Comparison of ENCODE assay signal across 17 cellular contexts in genomic region chr15:48987142-48987541, GRCh38. TPM values are rescaled to one million over a fixed set of nuclear protein-coding genes. Genes with fewer than 3 reads are reported as not detected.
DNase-seq lines count a peak whose midpoint lies in the region; ATAC-seq and TF ChIP-seq lines count a peak whose summit lies in the region.
"Had no signal": no experiment of that assay in that cellular context is flagged by ENCODE, and none has a peak within 500 bp of the region (broad histone marks: within the 10 kb centered on the region; RNA-seq: fewer than 3 reads in every experiment).

No MANE protein-coding gene starts in this region.

- ATAC-seq in right lobe of liver (peak; percentile 71 to 85 (median 80)), heart right ventricle (no peak), GM18907 (IDR thresholded peaks at IDR 0.05; ENCODE audit: unreplicated experiment) (no peak)
- no peak for ATAC-seq in stimulated activated effector memory CD8-positive, alpha-beta T cell treated with anti-CD3 and anti-CD28 coated beads, Interleukin-12 subunit alpha, Interleukin-12 subunit beta, amount 100 ng/mL, for 72 hours
- no peak for ATAC-seq in activated T-cell treated with anti-CD3 and anti-CD28 coated beads, Interleukin-2, amount 50 U/mL, for 4 hours

- peaks cover 19% of the 10 kb centered on the region for H3K36me3 Mint-ChIP-seq in stimulated activated effector memory CD8-positive, alpha-beta T cell treated with anti-CD3 and anti-CD28 coated beads, Interleukin-12 subunit alpha, Interleukin-12 subunit beta, amount 100 ng/mL, for 72 hours
- H3K36me3 Mint-ChIP-seq in activated T-cell treated with anti-CD3 and anti-CD28 coated beads, Interleukin-2, amount 50 U/mL, for 4 hours (ENCODE audit: insufficient read depth): peaks cover 11% of the 10 kb centered on the region

- no peaks in the 10 kb centered on the region for H3K9me3 ChIP-seq in right lobe of liver
- no peaks in the 10 kb centered on the region for H3K9me3 ChIP-seq in heart right ventricle
- H3K9me3 ChIP-seq: BLaER1 had no signal

- peaks cover 0 to 10% (median 4%) of the 10 kb centered on the region in 4 donors for H3K36me3 ChIP-seq in right lobe of liver
- H3K36me3 ChIP-seq in heart right ventricle: peaks cover 0 to 47% (median 20%) of the 10 kb centered on the region in 9 donors

- H3K4me3 Mint-ChIP-seq in stimulated activated effector memory CD8-positive, alpha-beta T cell treated with anti-CD3 and anti-CD28 coated beads, Interleukin-12 subunit alpha, Interleukin-12 subunit beta, amount 100 ng/mL, for 72 hours: no peak overlapping the region
- H3K4me3 Mint-ChIP-seq in activated T-cell treated with anti-CD3 and anti-CD28 coated beads, Interleukin-2, amount 50 U/mL, for 4 hours: no peak overlapping the region
- H3K4me3 Mint-ChIP-seq: CD4-positive, CD25-positive, alpha-beta regulatory T cell; H9; IgD-negative memory B cell had no signal

- peak overlapping the region; percentile 34 for H3K27ac Mint-ChIP-seq in stimulated activated effector memory CD8-positive, alpha-beta T cell treated with anti-CD3 and anti-CD28 coated beads, Interleukin-12 subunit alpha, Interleukin-12 subunit beta, amount 100 ng/mL, for 72 hours
- H3K27ac Mint-ChIP-seq: CD4-positive, CD25-positive, alpha-beta regulatory T cell; H9; IgD-negative memory B cell had no signal

- H3K9me3 Mint-ChIP-seq in stimulated activated effector memory CD8-positive, alpha-beta T cell treated with anti-CD3 and anti-CD28 coated beads, Interleukin-12 subunit alpha, Interleukin-12 subunit beta, amount 100 ng/mL, for 72 hours: no peaks in the 10 kb centered on the region
- H3K9me3 Mint-ChIP-seq in activated T-cell treated with anti-CD3 and anti-CD28 coated beads, Interleukin-2, amount 50 U/mL, for 4 hours: no peaks in the 10 kb centered on the region
- H3K9me3 Mint-ChIP-seq: CD4-positive, CD25-positive, alpha-beta regulatory T cell; H9; IgD-negative memory B cell had no signal

- intact Hi-C loops in right lobe of liver (cut with DNase I) (no loop called here), heart right ventricle (cut with DNase I) (loop anchor here in 2 of 10 donors (1.0 to 10.0 kb wide), 2 partner anchors 19 to 448 kb away; no protein-coding TSS in a partner anchor)

- TF ChIP-seq CTCF in VCaP (conservative IDR thresholded peaks at IDR 0.05) (no peak), epithelial cell of esophagus (IDR thresholded peaks at IDR 0.05; ENCODE audit: insufficient read depth, low read depth, low read length, missing control alignments) (no peak), right lobe of liver (IDR thresholded peaks at IDR 0.05) (no peak), heart right ventricle (IDR thresholded peaks at IDR 0.05) (no peak)

- peak overlapping the region; percentile 70 for H3K27ac ChIP-seq in VCaP
- peak overlapping the region in 2 of 3 donors; percentile 23 to 50 for H3K27ac ChIP-seq in right lobe of liver
- H3K27ac ChIP-seq in heart right ventricle: no peak overlapping the region
- H3K27ac ChIP-seq: BLaER1 had no signal

- H3K4me1 Mint-ChIP-seq in stimulated activated effector memory CD8-positive, alpha-beta T cell treated with anti-CD3 and anti-CD28 coated beads, Interleukin-12 subunit alpha, Interleukin-12 subunit beta, amount 100 ng/mL, for 72 hours: no peaks in the 10 kb centered on the region
- no peaks in the 10 kb centered on the region for H3K4me1 Mint-ChIP-seq in activated T-cell treated with anti-CD3 and anti-CD28 coated beads, Interleukin-2, amount 50 U/mL, for 4 hours (ENCODE audit: low read depth)

- H3K27me3 ChIP-seq in right lobe of liver: no peaks in the 10 kb centered on the region
- H3K27me3 ChIP-seq in heart right ventricle: no peaks in the 10 kb centered on the region
- H3K27me3 ChIP-seq: BLaER1 had no signal

- peaks cover 7% of the 10 kb centered on the region for H3K27me3 Mint-ChIP-seq in activated T-cell treated with anti-CD3 and anti-CD28 coated beads, Interleukin-2, amount 50 U/mL, for 4 hours (ENCODE audit: low read depth)
- H3K27me3 Mint-ChIP-seq: CD4-positive, CD25-positive, alpha-beta regulatory T cell had no signal

- DNase-seq in epithelial cell of esophagus (ENCODE audit: low read depth) (peak; percentile 79), right lobe of liver (no peak), heart right ventricle (no peak)
- DNase-seq in stimulated activated effector memory CD8-positive, alpha-beta T cell treated with anti-CD3 and anti-CD28 coated beads, Interleukin-12 subunit alpha, Interleukin-12 subunit beta, amount 100 ng/mL, for 72 hours (ENCODE audit: low spot score in 2 of 2): no peak
- no peak for DNase-seq in stimulated activated CD8-positive, alpha-beta memory T cell treated with anti-CD3 and anti-CD28 coated beads, Interleukin-4, amount 100 ng/mL, for 48 hours
- no peak for DNase-seq in activated T-cell treated with anti-CD3 and anti-CD28 coated beads, Interleukin-2, amount 50 U/mL, for 4 hours
- DNase-seq: 8988T; CD4-positive, CD25-positive, alpha-beta regulatory T cell; DMS153; DMS79; GDM1; GOT3; H9 had no signal

- H3K4me3 ChIP-seq in epithelial cell of esophagus (ENCODE audit: low read length): no peak overlapping the region
- no peak overlapping the region for H3K4me3 ChIP-seq in right lobe of liver
- H3K4me3 ChIP-seq in heart right ventricle: no peak overlapping the region
- H3K4me3 ChIP-seq: BLaER1 had no signal

- H3K4me1 ChIP-seq in right lobe of liver (peaks cover 0 to 45% (median 5%) of the 10 kb centered on the region in 4 donors), heart right ventricle (peaks cover 0 to 21% (median 5%) of the 10 kb centered on the region in 9 donors)
- H3K4me1 ChIP-seq: BLaER1 had no signal

- TF ChIP-seq POLR2A in right lobe of liver (IDR thresholded peaks at IDR 0.05): no peak

RNA-seq across cellular contexts. Expression of gene SHC4, which starts 23.4 kb away (rescaled TPM):
- under 1 TPM in 3 of 6 experiments, not detected in 3; 0.04 to 0.87 (median 0.04) TPM for total RNA-seq in right lobe of liver
- total RNA-seq in heart right ventricle: 1 to 10 TPM; 1.3 to 4.9 (median 2.2) TPM
- 1 to 10 TPM; 1.2 to 2.6 TPM for polyA plus RNA-seq in heart right ventricle
- 1 to 10 TPM; 1.7 to 2.3 (median 2.2) TPM for total RNA-seq in activated T-cell treated with anti-CD3 and anti-CD28 coated beads, Interleukin-2, amount 50 U/mL, for 4 hours
- total RNA-seq: CD4-positive, CD25-positive, alpha-beta regulatory T cell had no signal
- polyA plus RNA-seq: CD4-positive, CD25-positive, alpha-beta regulatory T cell; IgD-negative memory B cell had no signal

RNA-seq across cellular contexts. Expression of gene SECISBP2L, which starts 59.1 kb away (rescaled TPM):
- total RNA-seq in right lobe of liver (10 to 100 TPM; 13.5 to 24.6 (median 19.5) TPM), heart right ventricle (10 to 100 TPM; 29.8 to 49.8 (median 44.0) TPM)
- 10 to 100 TPM in 1 of 2 donors, 1 to 10 TPM in 1; 6.2 to 10.5 TPM for polyA plus RNA-seq in heart right ventricle
- 10 to 100 TPM; 14.9 to 21.6 (median 18.8) TPM for total RNA-seq in activated T-cell treated with anti-CD3 and anti-CD28 coated beads, Interleukin-2, amount 50 U/mL, for 4 hours

Comparison
In these comparisons a context has a peak if more than half of its experiments do, and no peak if none do; other contexts are left out.
1. H3K27ac ChIP-seq: peak in VCaP (single experiment) and right lobe of liver (2 of 3); none in heart right ventricle (0 of 10).
2. ATAC-seq: peak in right lobe of liver (4 of 4); none in stimulated activated effector memory CD8-positive, alpha-beta T cell treated with anti-CD3 and anti-CD28 coated beads, Interleukin-12 subunit alpha, Interleukin-12 subunit beta, amount 100 ng/mL, for 72 hours (single experiment), heart right ventricle (0 of 8), activated T-cell treated with anti-CD3 and anti-CD28 coated beads, Interleukin-2, amount 50 U/mL, for 4 hours (0 of 2) and GM18907 (single experiment).